Comparison of ENCODE assay signal across 28 cellular contexts in the genomic region with DNA sequence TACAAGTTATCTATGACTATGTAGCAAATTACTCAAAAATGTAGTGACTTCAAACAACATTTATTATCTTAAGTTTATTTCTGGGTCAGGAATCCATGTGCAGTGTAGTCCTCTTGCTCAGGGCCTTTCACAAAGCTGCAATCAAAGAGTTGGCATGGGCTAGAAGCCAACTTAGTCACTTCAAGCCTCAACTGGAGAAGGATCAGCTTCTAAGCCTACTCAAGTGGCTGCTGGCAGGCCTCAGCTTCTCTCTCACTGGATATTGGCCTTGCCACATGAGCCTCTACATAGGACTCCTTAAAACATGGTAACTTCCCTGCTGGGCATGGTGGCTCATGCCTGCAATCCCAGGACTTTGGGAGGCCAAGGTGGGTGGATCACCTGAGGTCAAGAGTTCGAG. TPM values are rescaled to one million over a fixed set of nuclear protein-coding genes. Genes with fewer than 3 reads are reported as not detected.
DNase-seq lines count a peak whose midpoint lies in the region; ATAC-seq and TF ChIP-seq lines count a peak whose summit lies in the region.
"Had no signal": no experiment of that assay in that cellular context is flagged by ENCODE, and none has a peak within 500 bp of the region (broad histone marks: within the 10 kb centered on the region; RNA-seq: fewer than 3 reads in every experiment).

No MANE protein-coding gene starts in this region.

- H3K9me3 ChIP-seq in A673 (ENCODE audit: low read depth, low read length, poor library complexity, severe bottlenecking), result no peaks in the 10 kb centered on the region
- no peaks in the 10 kb centered on the region for H3K9me3 ChIP-seq in mucosa of descending colon
- H3K9me3 ChIP-seq: adrenal gland, suprapubic skin had no signal

- no peak for ATAC-seq in mucosa of descending colon
- ATAC-seq in activated CD8-positive, alpha-beta T cell treated with anti-CD3 and anti-CD28 coated beads, Interleukin-2, amount 10 ng/mL, durations not matched to agents 7 days and 5 days, result no peak
- ATAC-seq: activated CD4-positive, alpha-beta T cell treated with anti-CD3 and anti-CD28 coated beads for 36 hours; HCT116; stimulated activated effector memory CD8-positive, alpha-beta T cell treated with anti-CD3 and anti-CD28 coated beads, Interleukin-12 subunit alpha, Interleukin-12 subunit beta, amount 100 ng/mL, for 72 hours had no signal

- H3K4me3 ChIP-seq in A673 (ENCODE audit: low read depth, low read length, poor library complexity, severe bottlenecking) (no peak overlapping the region), fibroblast of the aortic adventitia (ENCODE audit: low read depth, low read length) (no peak overlapping the region), mucosa of descending colon (no peak overlapping the region)
- H3K4me3 ChIP-seq: adrenal gland, coronary artery, suprapubic skin had no signal

- H3K27me3 Mint-ChIP-seq in activated CD8-positive, alpha-beta T cell treated with anti-CD3 and anti-CD28 coated beads, Interleukin-2, amount 10 ng/mL, durations not matched to agents 7 days and 5 days (ENCODE audit: low read depth), result peaks cover 4% of the 10 kb centered on the region

- no TSS peak for BruUV-seq in A673 (replicated peaks; lab: Mats Ljungman, UMichigan)

- TF ChIP-seq CTCF in A673 (conservative IDR thresholded peaks at IDR 0.05; ENCODE audit: low read depth, low read length) (no peak), fibroblast of the aortic adventitia (IDR thresholded peaks at IDR 0.05; ENCODE audit: insufficient read depth, low read length) (no peak), mucosa of descending colon (IDR thresholded peaks at IDR 0.05) (no peak)

- CTCF ChIA-PET in A673 (lab: Charles Lee), result no interaction called here
- CTCF ChIA-PET in activated CD8-positive, alpha-beta T cell treated with anti-CD3 and anti-CD28 coated beads, Interleukin-2, amount 10 ng/mL, durations not matched to agents 7 days and 5 days (lab: Charles Lee), result interaction anchor here (0.7 kb wide), 1 partner anchor 56 kb away, joined by 3 read pairs; no protein-coding TSS in a partner anchor

- H3K27ac ChIP-seq in A673 (ENCODE audit: low read depth, low read length, poor library complexity, severe bottlenecking), result no peak overlapping the region
- H3K27ac ChIP-seq: adrenal gland, C4-2B, coronary artery, HL-60, suprapubic skin had no signal

- H3K4me1 Mint-ChIP-seq in activated CD8-positive, alpha-beta T cell treated with anti-CD3 and anti-CD28 coated beads, Interleukin-2, amount 10 ng/mL, durations not matched to agents 7 days and 5 days (ENCODE audit: low read depth), result peaks cover 22% of the 10 kb centered on the region

- H3K36me3 Mint-ChIP-seq in activated CD8-positive, alpha-beta T cell treated with anti-CD3 and anti-CD28 coated beads, Interleukin-2, amount 10 ng/mL, durations not matched to agents 7 days and 5 days (ENCODE audit: low read depth), result no peaks in the 10 kb centered on the region
- H3K36me3 Mint-ChIP-seq: naive B cell; stimulated activated effector memory CD8-positive, alpha-beta T cell treated with anti-CD3 and anti-CD28 coated beads, Interleukin-12 subunit alpha, Interleukin-12 subunit beta, amount 100 ng/mL, for 72 hours had no signal

- DNase-seq in A673 (ENCODE audit: low spot score), result peak; percentile 54
- DNase-seq in Daoy (ENCODE audit: low read depth), result peak; percentile 56
- peak; percentile 55 for DNase-seq in NCI-H524 treated with DMSO at 0.1 percent for 48 hours (lab: John Stamatoyannopoulos, UW)
- DNase-seq in fibroblast of the aortic adventitia (ENCODE audit: low read depth), result peak; percentile 21
- DNase-seq in SHP77 (lab: John Stamatoyannopoulos, UW), result no peak
- DNase-seq in mucosa of descending colon, result no peak
- DNase-seq in AG20443 (ENCODE audit: low spot score), result no peak
- no peak for DNase-seq in activated CD8-positive, alpha-beta T cell treated with anti-CD3 and anti-CD28 coated beads, Interleukin-2, amount 10 ng/mL, durations not matched to agents 7 days and 5 days
- DNase-seq: ACHN; activated CD4-positive, alpha-beta T cell treated with anti-CD3 and anti-CD28 coated beads for 36 hours; activated CD8-positive, alpha-beta memory T cell treated with anti-CD3 and anti-CD28 coated beads for 24 hours; activated T-cell treated with anti-CD3 and anti-CD28 coated beads, Interleukin-2, amount 50 U/mL, for 1 hour; Calu3; Karpas-422; naive B cell; NCI-H1048; NCI-H2081 treated with DMSO at 0.1 percent for 48 hours; NCI-H510A treated with DMSO at 0.1 percent for 48 hours; occipital lobe; retina; T-helper 1 cell had no signal

- H3K9me3 Mint-ChIP-seq in activated CD8-positive, alpha-beta T cell treated with anti-CD3 and anti-CD28 coated beads, Interleukin-2, amount 10 ng/mL, durations not matched to agents 7 days and 5 days (ENCODE audit: insufficient read depth), result no peaks in the 10 kb centered on the region
- H3K9me3 Mint-ChIP-seq: stimulated activated effector memory CD8-positive, alpha-beta T cell treated with anti-CD3 and anti-CD28 coated beads, Interleukin-12 subunit alpha, Interleukin-12 subunit beta, amount 100 ng/mL, for 72 hours had no signal

- intact Hi-C loops in A673 (cut with micrococcal nuclease; ENCODE audit: unreplicated experiment), result no loop called here
- intact Hi-C loops in mucosa of descending colon (cut with DNase I, micrococcal nuclease), result no loop called here

- no peak overlapping the region for H3K4me3 Mint-ChIP-seq in activated CD8-positive, alpha-beta T cell treated with anti-CD3 and anti-CD28 coated beads, Interleukin-2, amount 10 ng/mL, durations not matched to agents 7 days and 5 days
- H3K4me3 Mint-ChIP-seq: activated CD4-positive, alpha-beta T cell treated with anti-CD3 and anti-CD28 coated beads for 36 hours; stimulated activated effector memory CD8-positive, alpha-beta T cell treated with anti-CD3 and anti-CD28 coated beads, Interleukin-12 subunit alpha, Interleukin-12 subunit beta, amount 100 ng/mL, for 72 hours had no signal

- POLR2A ChIA-PET in A673 (lab: Charles Lee; ENCODE audit: low non-redundant PET), result no interaction called here
- POLR2A ChIA-PET in activated CD8-positive, alpha-beta T cell treated with anti-CD3 and anti-CD28 coated beads, Interleukin-2, amount 10 ng/mL, durations not matched to agents 7 days and 5 days (lab: Charles Lee), result interaction anchor here (1.0 kb wide), 1 partner anchor 42 kb away, joined by 3 read pairs; no protein-coding TSS in a partner anchor

- no peak overlapping the region for H3K27ac Mint-ChIP-seq in activated CD8-positive, alpha-beta T cell treated with anti-CD3 and anti-CD28 coated beads, Interleukin-2, amount 10 ng/mL, durations not matched to agents 7 days and 5 days
- H3K27ac Mint-ChIP-seq: activated CD4-positive, alpha-beta T cell treated with anti-CD3 and anti-CD28 coated beads for 36 hours; naive B cell; stimulated activated effector memory CD8-positive, alpha-beta T cell treated with anti-CD3 and anti-CD28 coated beads, Interleukin-12 subunit alpha, Interleukin-12 subunit beta, amount 100 ng/mL, for 72 hours had no signal

- H3K4me1 ChIP-seq in A673 (ENCODE audit: insufficient read depth, low read length, poor library complexity, severe bottlenecking) (peaks cover 12% of the 10 kb centered on the region), mucosa of descending colon (ENCODE audit: low read depth) (no peaks in the 10 kb centered on the region)
- H3K4me1 ChIP-seq: adrenal gland had no signal

- no peaks in the 10 kb centered on the region for H3K27me3 ChIP-seq in A673 (replicated peaks; ENCODE audit: insufficient read depth, low read depth, low read length, poor library complexity)
- H3K27me3 ChIP-seq: adrenal gland had no signal

- no peaks in the 10 kb centered on the region for H3K36me3 ChIP-seq in A673 (ENCODE audit: insufficient read depth, low read length, poor library complexity, severe bottlenecking)
- no peaks in the 10 kb centered on the region for H3K36me3 ChIP-seq in mucosa of descending colon (ENCODE audit: low read depth)
- H3K36me3 ChIP-seq: adrenal gland, suprapubic skin had no signal

RNA-seq across cellular contexts. Expression of a gene that starts 5.0 kb away (rescaled TPM):
- total RNA-seq in A673 (2021), result 8.5 and 8.6 TPM in 2 replicates
- total RNA-seq in Daoy (2014; rRNA removed; shearing (Covaris generic)), result 273 and 296 TPM in 2 replicates
- 0.18 and 1.2 TPM in 2 replicates for total RNA-seq in fibroblast of the aortic adventitia (ENCODE audit: low replicate concordance)
- total RNA-seq in mucosa of descending colon, result 10 to 100 TPM in 1 of 3 donors, 1 to 10 TPM in 2; 7.3 to 12.2 (median 8.4) TPM
- total RNA-seq in activated CD8-positive, alpha-beta T cell treated with anti-CD3 and anti-CD28 coated beads, Interleukin-2, amount 10 ng/mL, durations not matched to agents 7 days and 5 days, result 10 to 100 TPM in 1 of 2 experiments, 1 to 10 TPM in 1; 9.7 to 10.4 TPM

RNA-seq across cellular contexts. Expression of a gene that starts 53.5 kb away (rescaled TPM):
- total RNA-seq in A673 (2021) (1,150 and 1,229 TPM in 2 replicates), fibroblast of the aortic adventitia (ENCODE audit: low replicate concordance) (141 and 234 TPM in 2 replicates), mucosa of descending colon (100 to 1,000 TPM; 345 to 441 (median 379) TPM)
- 412 and 512 TPM in 2 replicates for total RNA-seq in Daoy (2014; rRNA removed; shearing (Covaris generic))
- total RNA-seq in activated CD8-positive, alpha-beta T cell treated with anti-CD3 and anti-CD28 coated beads, Interleukin-2, amount 10 ng/mL, durations not matched to agents 7 days and 5 days, result 100 to 1,000 TPM; 882 to 899 TPM

RNA-seq across cellular contexts. Expression of a gene that starts 54.5 kb away (rescaled TPM):
- total RNA-seq in A673 (2021) (228 TPM in 2 replicates), fibroblast of the aortic adventitia (ENCODE audit: low replicate concordance) (160 and 225 TPM in 2 replicates), mucosa of descending colon (10 to 100 TPM; 61.3 to 93.8 (median 81.4) TPM)
- 495 and 643 TPM in 2 replicates for total RNA-seq in Daoy (2014; rRNA removed; shearing (Covaris generic))
- total RNA-seq in activated CD8-positive, alpha-beta T cell treated with anti-CD3 and anti-CD28 coated beads, Interleukin-2, amount 10 ng/mL, durations not matched to agents 7 days and 5 days, result 100 to 1,000 TPM; 254 to 269 TPM

Comparison
In these comparisons a context has a peak if more than half of its experiments do, and no peak if none do; other contexts are left out.
1. DNase-seq: peak in A673 (single experiment), Daoy (single experiment), NCI-H524 treated with DMSO at 0.1 percent for 48 hours (single experiment) and fibroblast of the aortic adventitia (single experiment); none in SHP77 (0 of 2), mucosa of descending colon (0 of 3), AG20443 (single experiment) and activated CD8-positive, alpha-beta T cell treated with anti-CD3 and anti-CD28 coated beads, Interleukin-2, amount 10 ng/mL, durations not matched to agents 7 days and 5 days (single experiment).
2. RNA of a gene that starts 5.0 kb away (total RNA-seq): 273 to 296 TPM in Daoy; 9.7 to 10.4 TPM in activated CD8-positive, alpha-beta T cell treated with anti-CD3 and anti-CD28 coated beads, Interleukin-2, amount 10 ng/mL, durations not matched to agents 7 days and 5 days, 8.5 to 8.6 TPM in A673, 7.3 to 12.2 TPM in mucosa of descending colon and 0.18 to 1.2 TPM in fibroblast of the aortic adventitia; every median in the first group is over 10 times any median in the second.